In the genomic region with DNA sequence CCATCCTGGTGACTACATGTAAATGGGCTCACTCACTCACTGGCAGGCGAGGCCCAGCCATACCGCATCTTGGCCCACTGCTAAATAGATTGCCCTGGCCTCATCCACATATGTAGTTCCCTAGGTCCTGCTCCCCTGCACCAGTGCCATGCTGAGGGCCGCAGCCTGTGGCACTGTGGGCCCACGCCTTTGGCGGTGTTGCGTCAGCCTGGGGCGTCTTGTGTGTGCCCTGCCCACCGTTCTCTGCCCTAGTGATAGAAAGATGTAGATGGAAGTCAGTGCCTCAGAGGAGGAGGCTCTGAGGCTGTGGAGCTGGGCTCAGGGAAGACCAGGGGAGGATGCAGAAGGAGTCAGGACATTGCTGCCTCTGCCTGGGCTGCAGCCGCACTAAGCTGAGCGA, we compare ENCODE assay signal across 1 cellular context.
TF ChIP-seq lines count a peak whose summit lies in the region.

No MANE protein-coding gene starts in this region.

TF ChIP-seq in WTC11, 78 proteins besides CTCF, POLR2A, EP300 and RAD21 (continued from another document):
- TF ChIP-seq, protein P1, sequence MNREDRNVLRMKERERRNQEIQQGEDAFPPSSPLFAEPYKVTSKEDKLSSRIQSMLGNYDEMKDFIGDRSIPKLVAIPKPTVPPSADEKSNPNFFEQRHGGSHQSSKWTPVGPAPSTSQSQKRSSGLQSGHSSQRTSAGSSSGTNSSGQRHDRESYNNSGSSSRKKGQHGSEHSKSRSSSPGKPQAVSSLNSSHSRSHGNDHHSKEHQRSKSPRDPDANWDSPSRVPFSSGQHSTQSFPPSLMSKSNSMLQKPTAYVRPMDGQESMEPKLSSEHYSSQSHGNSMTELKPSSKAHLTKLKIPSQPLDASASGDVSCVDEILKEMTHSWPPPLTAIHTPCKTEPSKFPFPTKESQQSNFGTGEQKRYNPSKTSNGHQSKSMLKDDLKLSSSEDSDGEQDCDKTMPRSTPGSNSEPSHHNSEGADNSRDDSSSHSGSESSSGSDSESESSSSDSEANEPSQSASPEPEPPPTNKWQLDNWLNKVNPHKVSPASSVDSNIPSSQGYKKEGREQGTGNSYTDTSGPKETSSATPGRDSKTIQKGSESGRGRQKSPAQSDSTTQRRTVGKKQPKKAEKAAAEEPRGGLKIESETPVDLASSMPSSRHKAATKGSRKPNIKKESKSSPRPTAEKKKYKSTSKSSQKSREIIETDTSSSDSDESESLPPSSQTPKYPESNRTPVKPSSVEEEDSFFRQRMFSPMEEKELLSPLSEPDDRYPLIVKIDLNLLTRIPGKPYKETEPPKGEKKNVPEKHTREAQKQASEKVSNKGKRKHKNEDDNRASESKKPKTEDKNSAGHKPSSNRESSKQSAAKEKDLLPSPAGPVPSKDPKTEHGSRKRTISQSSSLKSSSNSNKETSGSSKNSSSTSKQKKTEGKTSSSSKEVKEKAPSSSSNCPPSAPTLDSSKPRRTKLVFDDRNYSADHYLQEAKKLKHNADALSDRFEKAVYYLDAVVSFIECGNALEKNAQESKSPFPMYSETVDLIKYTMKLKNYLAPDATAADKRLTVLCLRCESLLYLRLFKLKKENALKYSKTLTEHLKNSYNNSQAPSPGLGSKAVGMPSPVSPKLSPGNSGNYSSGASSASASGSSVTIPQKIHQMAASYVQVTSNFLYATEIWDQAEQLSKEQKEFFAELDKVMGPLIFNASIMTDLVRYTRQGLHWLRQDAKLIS (CRISPR knock-in tag; IDR thresholded peaks at IDR 0.05; ENCODE audit: borderline replicate concordance) = no peak
- TF ChIP-seq GABPB1 (CRISPR knock-in tag; IDR thresholded peaks at IDR 0.05) = peak; percentile 41; the same call in 1 of the 2 replicates
TF ChIP-seq in WTC11: peak in this region for 2.
